8 cellular contexts compared by ENCODE assay signal in the genomic region with DNA sequence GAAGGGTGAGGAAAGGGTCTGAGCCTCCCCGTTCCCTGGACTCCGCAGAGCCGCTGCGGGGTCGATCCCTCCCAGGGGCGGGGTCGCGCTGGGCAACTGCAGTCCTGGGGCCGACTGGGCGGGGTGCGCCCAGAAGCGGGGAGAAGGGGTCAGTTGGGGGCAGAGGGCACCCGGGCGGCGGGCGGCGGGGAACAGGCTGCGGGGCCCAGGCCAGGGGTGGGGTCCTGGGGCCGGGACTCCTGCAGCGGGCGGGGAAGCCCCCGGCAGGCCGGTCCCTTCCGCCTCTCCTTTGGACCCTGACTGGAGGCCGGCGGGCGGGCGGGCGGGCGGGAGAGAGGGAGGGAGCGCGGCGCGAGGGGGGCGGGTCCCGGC. TPM values are rescaled to one million over a fixed set of nuclear protein-coding genes. Genes with fewer than 3 reads are reported as not detected.
DNase-seq lines count a peak whose midpoint lies in the region; ATAC-seq, FAIRE-seq and TF ChIP-seq lines count a peak whose summit lies in the region.

No MANE protein-coding gene starts in this region.

- POLR2A ChIA-PET in WTC11 (lab: Charles Lee) = interaction anchor here (0.6 to 3.5 kb wide), 3 partner anchors 11 to 47 kb away, joined by 5 to 37 read pairs (median 6); partner anchors contain the start of genes DHRS11, MYO19 and PIGW

- no peaks in the 10 kb centered on the region for H3K9me3 Mint-ChIP-seq in WTC11

- no peak for DNase-seq in WTC11 (ENCODE audit: low spot score)
- no peak for DNase-seq in heart right ventricle
- no peak for DNase-seq in small intestine
- no peak for DNase-seq in KG1 (lab: John Stamatoyannopoulos, UW)
- no peak for DNase-seq in activated effector memory CD4-positive, alpha-beta T cell treated with Interleukin-2 at 50 U/mL for 16 hours
- no peak for DNase-seq in NOMO-1 treated with DMSO at 0.1 percent for 48 hours (lab: John Stamatoyannopoulos, UW; ENCODE audit: unreplicated experiment)

- H3K9me3 ChIP-seq in heart right ventricle = no peaks in the 10 kb centered on the region
- H3K9me3 ChIP-seq in small intestine (ENCODE audit: control insufficient read depth, low read depth) = no peaks in the 10 kb centered on the region

- 1% methylated on average over 15 to 27 of the region's 36 CpGs for WGBS in heart right ventricle, 2 donors
- WGBS in small intestine, 3 donors = 0 to 2% (median 1%) methylated on average over 7 to 36 of the region's 36 CpGs

- FAIRE-seq in small intestine (lab: Jason Lieb, UNC) = no peak

- no peak overlapping the region for H3K27ac Mint-ChIP-seq in WTC11

- H3K4me3 ChIP-seq in heart right ventricle (peak overlapping the region; percentile 69 to 98 (median 86)), small intestine (ENCODE audit: low read depth in 1 of 2, low read length in 2 of 2) (peak overlapping the region; percentile 89 to 99)

- intact Hi-C loops in heart right ventricle (cut with DNase I) = loop anchor here in 6 of 10 donors (5.0 to 10.0 kb wide), 3 partner anchors 47 to 60 kb away; partner anchors contain the start of genes DHRS11 (in 6 of the 6) and ZNHIT3 (in 1 of the 6)

- peaks cover 0 to 32% (median 0%) of the 10 kb centered on the region in 9 donors for H3K36me3 ChIP-seq in heart right ventricle
- peaks cover 2 to 3% of the 10 kb centered on the region in 2 donors for H3K36me3 ChIP-seq in small intestine (ENCODE audit: control insufficient read depth in 2 of 2, insufficient read depth in 2 of 2, low read length in 2 of 2)

- H3K27me3 Mint-ChIP-seq in WTC11 (ENCODE audit: low read depth) = no peaks in the 10 kb centered on the region

- peaks cover 16 to 52% (median 48%) of the 10 kb centered on the region in 9 donors for H3K4me1 ChIP-seq in heart right ventricle
- H3K4me1 ChIP-seq in small intestine (ENCODE audit: control insufficient read depth in 2 of 2, insufficient read depth in 1 of 2, low read depth in 1 of 2, low read length in 1 of 2) = peaks cover 2 to 4% of the 10 kb centered on the region in 2 donors

- H3K27me3 ChIP-seq in heart right ventricle = no peaks in the 10 kb centered on the region
- no peaks in the 10 kb centered on the region for H3K27me3 ChIP-seq in small intestine (ENCODE audit: control insufficient read depth in 2 of 2, insufficient read depth in 2 of 2, low read length in 2 of 2)

- peaks cover 3% of the 10 kb centered on the region; the same call in 1 of the 2 replicates for H3K36me3 Mint-ChIP-seq in WTC11

- no peak for TF ChIP-seq CTCF in WTC11 (IDR thresholded peaks at IDR 0.05)
- no peak for TF ChIP-seq CTCF in heart right ventricle (IDR thresholded peaks at IDR 0.05)

- ATAC-seq in GM18868 (IDR thresholded peaks at IDR 0.05; ENCODE audit: unreplicated experiment) (peak; percentile 35), HG02973 (IDR thresholded peaks at IDR 0.05; ENCODE audit: unreplicated experiment) (peak; percentile 38), WTC11 (peak; percentile 53), heart right ventricle (peak in 7 of 8 donors; percentile 40 to 73 (median 56))

- H3K4me3 Mint-ChIP-seq in WTC11 = peak overlapping the region; percentile 98

- peaks cover 24% of the 10 kb centered on the region for H3K4me1 Mint-ChIP-seq in WTC11

- peak overlapping the region; percentile 97 to 100 (median 100) for H3K27ac ChIP-seq in heart right ventricle
- H3K27ac ChIP-seq in small intestine (ENCODE audit: low read depth in 1 of 2, low read length in 1 of 2) = peak overlapping the region; percentile 98 to 99

- CTCF ChIA-PET in WTC11 (lab: Charles Lee) = interaction anchor here (0.6 to 5.4 kb wide), 3 partner anchors 10 to 1065 kb away, joined by 3 to 40 read pairs (median 5); partner anchors contain the start of genes MYO19 and PIGW

TF ChIP-seq in WTC11, 78 proteins besides CTCF, POLR2A, EP300 and RAD21 (continues in another document):
- TF ChIP-seq, protein P1, sequence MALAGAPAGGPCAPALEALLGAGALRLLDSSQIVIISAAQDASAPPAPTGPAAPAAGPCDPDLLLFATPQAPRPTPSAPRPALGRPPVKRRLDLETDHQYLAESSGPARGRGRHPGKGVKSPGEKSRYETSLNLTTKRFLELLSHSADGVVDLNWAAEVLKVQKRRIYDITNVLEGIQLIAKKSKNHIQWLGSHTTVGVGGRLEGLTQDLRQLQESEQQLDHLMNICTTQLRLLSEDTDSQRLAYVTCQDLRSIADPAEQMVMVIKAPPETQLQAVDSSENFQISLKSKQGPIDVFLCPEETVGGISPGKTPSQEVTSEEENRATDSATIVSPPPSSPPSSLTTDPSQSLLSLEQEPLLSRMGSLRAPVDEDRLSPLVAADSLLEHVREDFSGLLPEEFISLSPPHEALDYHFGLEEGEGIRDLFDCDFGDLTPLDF (CRISPR knock-in tag; IDR thresholded peaks at IDR 0.05) = no peak
- TF ChIP-seq MAX (CRISPR knock-in tag; IDR thresholded peaks at IDR 0.05) (no peak), ZNF232 (CRISPR knock-in tag; IDR thresholded peaks at IDR 0.05) (no peak), ZNF281 (CRISPR knock-in tag; IDR thresholded peaks at IDR 0.05) (no peak), GTF2I (CRISPR knock-in tag; conservative IDR thresholded peaks at IDR 0.05) (no peak), ZNF671 (CRISPR knock-in tag; IDR thresholded peaks at IDR 0.05) (no peak), NFYB (CRISPR knock-in tag; conservative IDR thresholded peaks at IDR 0.05; ENCODE audit: low read depth) (no peak), SMAD4 (CRISPR knock-in tag; IDR thresholded peaks at IDR 0.05) (no peak), SP1 (CRISPR knock-in tag; conservative IDR thresholded peaks at IDR 0.05) (no peak; the same call in 1 of the 2 replicates), ZNF425 (CRISPR knock-in tag; conservative IDR thresholded peaks at IDR 0.05) (no peak), EMX1 (CRISPR knock-in tag; IDR thresholded peaks at IDR 0.05) (no peak), JAZF1 (CRISPR knock-in tag; IDR thresholded peaks at IDR 0.05) (no peak)

RNA-seq across cellular contexts. Expression of gene GGNBP2, which starts 0.4 kb away (rescaled TPM):
- 38.1 to 49.6 TPM (median 42.0 TPM) in 3 replicates for total RNA-seq in WTC11 (2021)
- 10 to 100 TPM; 35.6 to 51.2 (median 48.1) TPM for total RNA-seq in heart right ventricle
- polyA plus RNA-seq in heart right ventricle = 10 to 100 TPM; 25.9 to 41.3 TPM
- polyA plus RNA-seq in small intestine = 10 to 100 TPM; 40.1 to 64.9 (median 64.0) TPM

RNA-seq across cellular contexts. Expression of gene PIGW, which starts 10.3 kb away (rescaled TPM):
- total RNA-seq in WTC11 (2021) (14.6 to 21.7 TPM (median 15.1 TPM) in 3 replicates), heart right ventricle (10 to 100 TPM in 1 of 10 donors, 1 to 10 TPM in 9; 4.0 to 10.2 (median 6.5) TPM)
- polyA plus RNA-seq in heart right ventricle (1 to 10 TPM; 2.5 to 5.1 TPM), small intestine (1 to 10 TPM; 2.5 to 9.0 (median 3.2) TPM)

RNA-seq across cellular contexts. Expression of gene MYO19, which starts 10.4 kb away (rescaled TPM):
- total RNA-seq in WTC11 (2021) (119 to 146 TPM (median 128 TPM) in 3 replicates), heart right ventricle (10 to 100 TPM in 9 of 10 donors, 1 to 10 TPM in 1; 8.8 to 22.9 (median 13.9) TPM)
- polyA plus RNA-seq in heart right ventricle (10 to 100 TPM; 15.6 to 40.4 TPM), small intestine (10 to 100 TPM; 35.9 to 54.8 (median 43.6) TPM)

RNA-seq across cellular contexts. Expression of gene DHRS11, which starts 46.6 kb away (rescaled TPM):
- total RNA-seq in WTC11 (2021) (34.8 to 38.0 TPM (median 35.9 TPM) in 3 replicates), heart right ventricle (10 to 100 TPM; 11.0 to 24.7 (median 18.9) TPM)
- polyA plus RNA-seq in heart right ventricle (10 to 100 TPM; 12.9 to 23.3 TPM), small intestine (100 to 1,000 TPM; 195 to 654 (median 639) TPM)

RNA-seq across cellular contexts. Expression of gene MRM1, which starts 56.3 kb away (rescaled TPM):
- total RNA-seq in WTC11 (2021) (12.1 to 16.5 TPM (median 14.2 TPM) in 3 replicates), heart right ventricle (1 to 10 TPM; 5.5 to 8.8 (median 6.8) TPM)
- polyA plus RNA-seq in heart right ventricle (10 to 100 TPM in 1 of 2 donors, 1 to 10 TPM in 1; 9.1 to 10.3 TPM), small intestine (10 to 100 TPM; 15.4 to 20.6 (median 16.8) TPM)
